21 cellular contexts compared by ENCODE assay signal in the genomic region with DNA sequence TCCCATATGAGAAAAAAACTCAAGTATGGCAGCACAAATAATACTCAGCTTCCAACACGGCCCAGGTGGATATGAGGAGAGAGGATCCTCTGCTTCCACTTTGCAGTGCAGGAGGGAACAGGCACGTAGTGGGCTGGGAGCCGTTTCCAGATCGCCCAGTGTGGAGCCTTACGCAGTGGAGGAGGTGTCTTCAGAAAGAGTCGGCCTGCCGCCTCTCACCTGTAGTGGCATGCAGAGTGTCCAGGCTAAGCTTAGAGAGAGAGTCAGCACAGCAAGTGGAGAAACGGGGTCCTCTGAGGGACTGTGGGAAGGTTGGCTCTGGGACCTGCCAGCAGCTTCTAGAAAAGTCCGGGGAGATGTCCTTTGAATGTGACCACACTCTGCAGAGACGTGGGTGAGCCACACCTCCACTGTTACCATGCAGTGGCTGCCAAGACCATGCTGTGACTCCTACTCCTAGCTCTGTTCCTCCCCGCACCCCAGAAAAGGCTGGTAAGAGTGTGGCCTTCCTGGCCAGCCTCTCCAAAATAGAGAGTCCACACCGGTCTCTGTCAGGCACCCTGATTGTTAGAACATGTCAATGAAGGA. TPM values are rescaled to one million over a fixed set of nuclear protein-coding genes. Genes with fewer than 3 reads are reported as not detected.
DNase-seq lines count a peak whose midpoint lies in the region; FAIRE-seq and TF ChIP-seq lines count a peak whose summit lies in the region.
"Had no signal": no experiment of that assay in that cellular context is flagged by ENCODE, and none has a peak within 500 bp of the region (broad histone marks: within the 10 kb centered on the region; RNA-seq: fewer than 3 reads in every experiment).

No MANE protein-coding gene starts in this region.

- H4K20me1 ChIP-seq in Loucy (ENCODE audit: insufficient read depth, low read length, poor library complexity, severe bottlenecking) (peaks cover 8% of the 10 kb centered on the region), astrocyte (ENCODE audit: insufficient read depth, low read length) (no peaks in the 10 kb centered on the region)

- TF ChIP-seq CTCF in Loucy (conservative IDR thresholded peaks at IDR 0.05; ENCODE audit: low read length) (no peak), astrocyte (IDR thresholded peaks at IDR 0.05; ENCODE audit: insufficient read depth, low read depth, low read length) (no peak), sigmoid colon (IDR thresholded peaks at IDR 0.05) (no peak)

- DNase-seq in T-helper 1 cell (no peak), astrocyte (ENCODE audit: low read depth) (no peak), posterior vena cava (ENCODE audit: low spot score) (peak; percentile 31), NCI-H2107 treated with DMSO at 0.1 percent for 48 hours (lab: John Stamatoyannopoulos, UW; ENCODE audit: unreplicated experiment) (no peak), sigmoid colon (no peak), DMS153 (lab: John Stamatoyannopoulos, UW) (no peak)
- DNase-seq: 8988T, C1 segment of cervical spinal cord, DMS79 treated with DMSO at 0.1 percent for 48 hours, hippocampal formation, kidney glomerular epithelial cell, NCI-H1048, NCI-H526 treated with DMSO at 0.1 percent for 48 hours, PC-9, right lobe of liver had no signal

- H3K4me3 Mint-ChIP-seq in T-helper 1 cell treated with Interleukin-12 subunit alpha and Interleukin-12 subunit beta and Interleukin-4 antibody, amounts not matched to agents 30 μg/mL and 1 μg/mL, for 36 hours, result peak overlapping the region; percentile 43
- no peak overlapping the region for H3K4me3 Mint-ChIP-seq in astrocyte (ENCODE audit: unreplicated experiment)
- H3K4me3 Mint-ChIP-seq: mesothelial cell of epicardium had no signal

- H3K9me3 Mint-ChIP-seq in T-helper 1 cell treated with Interleukin-12 subunit alpha and Interleukin-12 subunit beta and Interleukin-4 antibody, amounts not matched to agents 30 μg/mL and 1 μg/mL, for 36 hours, result no peaks in the 10 kb centered on the region
- no peaks in the 10 kb centered on the region for H3K9me3 Mint-ChIP-seq in astrocyte (ENCODE audit: unreplicated experiment)
- H3K9me3 Mint-ChIP-seq: mesothelial cell of epicardium had no signal

- H3K27ac ChIP-seq in astrocyte (ENCODE audit: low read depth, low read length) (no peak overlapping the region), sigmoid colon (no peak overlapping the region)
- H3K27ac ChIP-seq: PC-9, right lobe of liver, SK-N-MC, thyroid gland had no signal

- H3K9ac ChIP-seq in Loucy (ENCODE audit: low read depth, low read length, poor library complexity, severe bottlenecking) (peak overlapping the region; percentile 94), astrocyte (ENCODE audit: low read length) (no peak overlapping the region)

- no peak for TF ChIP-seq POLR2A in sigmoid colon (IDR thresholded peaks at IDR 0.05)

- H3K4me2 ChIP-seq in Loucy (ENCODE audit: low read depth, low read length, poor library complexity, severe bottlenecking), result peak overlapping the region; percentile 62
- no peak overlapping the region for H3K4me2 ChIP-seq in astrocyte (ENCODE audit: low read length)
- H3K4me2 ChIP-seq: PC-9 had no signal

- no peak for FAIRE-seq in astrocyte (lab: Jason Lieb, UNC)
- FAIRE-seq: K562 had no signal

- no peaks in the 10 kb centered on the region for H3K27me3 Mint-ChIP-seq in T-helper 1 cell treated with Interleukin-12 subunit alpha and Interleukin-12 subunit beta and Interleukin-4 antibody, amounts not matched to agents 30 μg/mL and 1 μg/mL, for 36 hours (ENCODE audit: low read depth)
- H3K27me3 Mint-ChIP-seq in astrocyte (ENCODE audit: low read depth, unreplicated experiment), result peaks cover 6% of the 10 kb centered on the region

- H3K9me3 ChIP-seq in Loucy (ENCODE audit: insufficient read depth, low read depth, low read length) (no peaks in the 10 kb centered on the region), astrocyte (ENCODE audit: insufficient read depth, low read depth, low read length) (peaks cover 2% of the 10 kb centered on the region), sigmoid colon (no peaks in the 10 kb centered on the region)
- H3K9me3 ChIP-seq: right lobe of liver, thyroid gland had no signal

- H3F3A ChIP-seq in Loucy (ENCODE audit: low read depth), result no peaks in the 10 kb centered on the region; the same call in 1 of the 2 replicates

- H3K27ac Mint-ChIP-seq in T-helper 1 cell treated with Interleukin-12 subunit alpha and Interleukin-12 subunit beta and Interleukin-4 antibody, amounts not matched to agents 30 μg/mL and 1 μg/mL, for 36 hours, result peak overlapping the region; percentile 83
- peak overlapping the region; percentile 3 for H3K27ac Mint-ChIP-seq in astrocyte (ENCODE audit: unreplicated experiment)
- H3K27ac Mint-ChIP-seq: mesothelial cell of epicardium had no signal

- TF ChIP-seq EP300 in sigmoid colon (IDR thresholded peaks at IDR 0.05), result no peak

- no peak overlapping the region for H2AFZ ChIP-seq in Loucy (ENCODE audit: low read length)
- no peak overlapping the region for H2AFZ ChIP-seq in astrocyte (ENCODE audit: low read depth, low read length)
- H2AFZ ChIP-seq: PC-9 had no signal

- peaks cover 9% of the 10 kb centered on the region for H3K36me3 Mint-ChIP-seq in T-helper 1 cell treated with Interleukin-12 subunit alpha and Interleukin-12 subunit beta and Interleukin-4 antibody, amounts not matched to agents 30 μg/mL and 1 μg/mL, for 36 hours (ENCODE audit: low read depth)
- no peaks in the 10 kb centered on the region for H3K36me3 Mint-ChIP-seq in astrocyte (ENCODE audit: low read depth, unreplicated experiment)
- H3K36me3 Mint-ChIP-seq: mesothelial cell of epicardium had no signal

- peaks cover 62% of the 10 kb centered on the region for H3K4me1 Mint-ChIP-seq in T-helper 1 cell treated with Interleukin-12 subunit alpha and Interleukin-12 subunit beta and Interleukin-4 antibody, amounts not matched to agents 30 μg/mL and 1 μg/mL, for 36 hours (ENCODE audit: low read depth)
- peaks cover 16% of the 10 kb centered on the region for H3K4me1 Mint-ChIP-seq in astrocyte (ENCODE audit: low read depth, unreplicated experiment)

- H3K9me2 ChIP-seq in Loucy (replicated peaks; ENCODE audit: low read depth, low read length), result no peaks in the 10 kb centered on the region

- H3K4me3 ChIP-seq in Loucy (ENCODE audit: low read length, poor library complexity, severe bottlenecking) (peak overlapping the region; percentile 16), astrocyte (ENCODE audit: insufficient read depth, low read depth, low read length) (no peak overlapping the region), sigmoid colon (no peak overlapping the region)
- H3K4me3 ChIP-seq: K562, PC-9, right lobe of liver, SK-N-MC, thyroid gland had no signal

- intact Hi-C loops in posterior vena cava (cut with DNase I), result no loop called here
- intact Hi-C loops in sigmoid colon (cut with DNase I), result no loop called here

- H3K4me1 ChIP-seq in Loucy (ENCODE audit: insufficient read depth, low read length, poor library complexity, severe bottlenecking) (peaks cover 70% of the 10 kb centered on the region), astrocyte (ENCODE audit: insufficient read depth, low read length) (no peaks in the 10 kb centered on the region), sigmoid colon (peaks cover 0 to 18% (median 9%) of the 10 kb centered on the region in 4 donors)
- H3K4me1 ChIP-seq: right lobe of liver had no signal

- H3K79me2 ChIP-seq in Loucy (ENCODE audit: insufficient read depth, low read length) (peaks cover 31% of the 10 kb centered on the region), astrocyte (ENCODE audit: insufficient read depth, low read length) (no peaks in the 10 kb centered on the region)

- H3K27me3 ChIP-seq in Loucy (ENCODE audit: insufficient read depth, low read length, poor library complexity, severe bottlenecking) (no peaks in the 10 kb centered on the region), astrocyte (ENCODE audit: insufficient read depth, low read length) (peaks cover 10% of the 10 kb centered on the region), sigmoid colon (no peaks in the 10 kb centered on the region)
- H3K27me3 ChIP-seq: right lobe of liver, thyroid gland had no signal

- no peaks in the 10 kb centered on the region for H3K36me3 ChIP-seq in Loucy (ENCODE audit: insufficient read depth, low read length)
- H3K36me3 ChIP-seq in astrocyte (ENCODE audit: insufficient read depth, low read length), result no peaks in the 10 kb centered on the region
- H3K36me3 ChIP-seq in sigmoid colon, result no peaks in the 10 kb centered on the region
- H3K36me3 ChIP-seq: right lobe of liver, thyroid gland had no signal

- 84 to 87% methylated on average over 12 of the region's 12 CpGs for WGBS in sigmoid colon, 2 donors

RNA-seq across cellular contexts. Expression of gene SEMA4D, which starts 3.5 kb away (rescaled TPM):
- 4.8 and 6.2 TPM in 2 replicates for total RNA-seq in astrocyte
- 10 to 100 TPM; 10.0 to 14.1 TPM for total RNA-seq in posterior vena cava
- 10 to 100 TPM in 1 of 4 donors, 1 to 10 TPM in 3; 4.6 to 13.0 (median 7.0) TPM for total RNA-seq in sigmoid colon
- polyA plus RNA-seq in sigmoid colon, result 10 to 100 TPM in 1 of 3 donors, 1 to 10 TPM in 2; 1.4 to 35.1 (median 3.6) TPM
